Comparison of ENCODE assay signal across 10 cellular contexts in genomic region chr14:49945448-49946319, GRCh38. TPM values are rescaled to one million over a fixed set of nuclear protein-coding genes. Genes with fewer than 3 reads are reported as not detected.
DNase-seq lines count a peak whose midpoint lies in the region; ATAC-seq and TF ChIP-seq lines count a peak whose summit lies in the region.
"Had no signal": no experiment of that assay in that cellular context is flagged by ENCODE, and none has a peak within 500 bp of the region (broad histone marks: within the 10 kb centered on the region; RNA-seq: fewer than 3 reads in every experiment).

No MANE protein-coding gene starts in this region.

- H3K36me3 Mint-ChIP-seq in activated naive CD8-positive, alpha-beta T cell treated with anti-CD3 and anti-CD28 coated beads for 36 hours = peaks cover 18% of the 10 kb centered on the region

- H3K27ac ChIP-seq in right cardiac atrium (ENCODE audit: low read length) = peak overlapping the region; percentile 13
- peak overlapping the region; percentile 58 for H3K27ac ChIP-seq in lower lobe of right lung

- H3K27me3 ChIP-seq in right cardiac atrium (ENCODE audit: control insufficient read depth, insufficient read depth) = no peaks in the 10 kb centered on the region
- H3K27me3 ChIP-seq in lower lobe of right lung (ENCODE audit: low read depth) = no peaks in the 10 kb centered on the region

- WGBS in right cardiac atrium = 91% methylated on average over 8 of the region's 8 CpGs

- no peak for DNase-seq in right cardiac atrium
- no peak for DNase-seq in left cardiac atrium
- no peak for DNase-seq in activated naive CD8-positive, alpha-beta T cell treated with anti-CD3 and anti-CD28 coated beads for 36 hours
- no peak for DNase-seq in lower lobe of right lung
- DNase-seq in SKM-1 (lab: John Stamatoyannopoulos, UW; ENCODE audit: unreplicated experiment) = no peak
- no peak for DNase-seq in iPS-NIHi7 (ENCODE audit: extremely low spot score)
- DNase-seq: cortex of kidney had no signal

- intact Hi-C loops in right cardiac atrium (cut with DNase I) = no loop called here
- intact Hi-C loops in left cardiac atrium (cut with DNase I) = no loop called here
- intact Hi-C loops in lower lobe of right lung (cut with DNase I) = no loop called here

- peaks cover 61% of the 10 kb centered on the region for H3K4me1 Mint-ChIP-seq in activated naive CD8-positive, alpha-beta T cell treated with anti-CD3 and anti-CD28 coated beads for 36 hours

- H3K27me3 Mint-ChIP-seq in activated naive CD8-positive, alpha-beta T cell treated with anti-CD3 and anti-CD28 coated beads for 36 hours = no peaks in the 10 kb centered on the region

- peak overlapping the region; percentile 91 for H3K27ac Mint-ChIP-seq in activated naive CD8-positive, alpha-beta T cell treated with anti-CD3 and anti-CD28 coated beads for 36 hours

- no peaks in the 10 kb centered on the region for H3K9me3 ChIP-seq in right cardiac atrium (ENCODE audit: control insufficient read depth, low read length)
- no peaks in the 10 kb centered on the region for H3K9me3 ChIP-seq in lower lobe of right lung
- H3K9me3 ChIP-seq: prostate gland had no signal

- no peak for TF ChIP-seq CTCF in lower lobe of right lung (IDR thresholded peaks at IDR 0.05)

- H3K36me3 ChIP-seq in lower lobe of right lung = no peaks in the 10 kb centered on the region
- H3K36me3 ChIP-seq: prostate gland had no signal

- H3K9me3 Mint-ChIP-seq in activated naive CD8-positive, alpha-beta T cell treated with anti-CD3 and anti-CD28 coated beads for 36 hours = peaks cover 20% of the 10 kb centered on the region

- H3K4me1 ChIP-seq in right cardiac atrium (ENCODE audit: control insufficient read depth, insufficient read depth, low read length) = peaks cover 3% of the 10 kb centered on the region
- H3K4me1 ChIP-seq in lower lobe of right lung = peaks cover 35% of the 10 kb centered on the region

- ATAC-seq in right cardiac atrium = peak in 1 of 2 donors; percentile 14
- ATAC-seq in left cardiac atrium = no peak
- peak in 1 of 2 donors; percentile 13 for ATAC-seq in lower lobe of right lung
- no peak for ATAC-seq in GM21515 (IDR thresholded peaks at IDR 0.05; ENCODE audit: unreplicated experiment)
- no peak for ATAC-seq in GM21381 (IDR thresholded peaks at IDR 0.05; ENCODE audit: unreplicated experiment)

- H3K4me3 Mint-ChIP-seq in activated naive CD8-positive, alpha-beta T cell treated with anti-CD3 and anti-CD28 coated beads for 36 hours = peak overlapping the region; percentile 38

- H3K4me3 ChIP-seq in right cardiac atrium (ENCODE audit: low read length) = no peak overlapping the region
- no peak overlapping the region for H3K4me3 ChIP-seq in lower lobe of right lung
- H3K4me3 ChIP-seq: prostate gland had no signal

RNA-seq across cellular contexts. Expression of gene ARF6, which starts 52.8 kb away (rescaled TPM):
- total RNA-seq in right cardiac atrium (10 to 100 TPM; 25.3 to 34.6 (median 28.2) TPM), left cardiac atrium (10 to 100 TPM; 28.6 to 38.0 TPM), lower lobe of right lung (65.3 TPM)
- 16.5 TPM for polyA plus RNA-seq in right cardiac atrium
- total RNA-seq in activated naive CD8-positive, alpha-beta T cell treated with anti-CD3 and anti-CD28 coated beads for 36 hours = 100 to 1,000 TPM; 134 to 135 TPM
